26 cellular contexts compared by ENCODE assay signal in the genomic region with DNA sequence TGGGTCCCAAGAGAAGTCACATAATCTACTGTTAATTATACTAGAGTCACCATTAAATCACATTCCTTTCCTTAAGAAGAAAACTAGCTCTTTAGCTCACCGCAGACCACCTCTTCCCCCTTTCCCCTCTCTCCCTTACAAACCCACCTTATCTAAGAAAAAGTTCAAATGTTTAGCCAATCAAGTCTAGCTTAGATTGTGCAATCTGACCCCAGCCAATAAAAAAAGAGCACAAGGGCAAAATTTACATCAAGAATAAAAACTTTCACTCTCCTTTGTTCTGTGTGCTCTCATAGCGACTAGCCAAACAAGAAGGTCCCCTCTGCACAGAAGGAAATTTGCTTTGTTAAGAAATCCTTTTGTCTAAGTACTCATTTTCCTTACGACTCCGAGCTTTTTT.
DNase-seq lines count a peak whose midpoint lies in the region; FAIRE-seq and TF ChIP-seq lines count a peak whose summit lies in the region.
"Had no signal": no experiment of that assay in that cellular context is flagged by ENCODE, and none has a peak within 500 bp of the region (broad histone marks: within the 10 kb centered on the region; RNA-seq: fewer than 3 reads in every experiment).

No MANE protein-coding gene starts in this region.

- 91 to 98% methylated on average over 4 of the region's 4 CpGs for WGBS in lower leg skin, 2 donors

- H3K27ac Mint-ChIP-seq in T-helper 1 cell treated with Interleukin-12 subunit alpha and Interleukin-12 subunit beta and Interleukin-4 antibody, amounts not matched to agents 30 μg/mL and 1 μg/mL, for 36 hours: peak overlapping the region; percentile 96
- peak overlapping the region; percentile 96 for H3K27ac Mint-ChIP-seq in activated T-helper 1 cell treated with anti-CD3 and anti-CD28 coated beads, Interleukin-12 subunit alpha, Interleukin-12 subunit beta, Interleukin-2, Interleukin-4 antibody, amounts not matched to agents 30 ng/mL and 10 ng/mL and 1 ng/mL, durations not matched to agents 14 hours and 24 hours and 36 hours
- peak overlapping the region; percentile 55 for H3K27ac Mint-ChIP-seq in nephron progenitor cell
- H3K27ac Mint-ChIP-seq: B cell; CD8-positive, alpha-beta T cell had no signal

- H3K36me3 Mint-ChIP-seq in T-helper 1 cell treated with Interleukin-12 subunit alpha and Interleukin-12 subunit beta and Interleukin-4 antibody, amounts not matched to agents 30 μg/mL and 1 μg/mL, for 36 hours (ENCODE audit: low read depth): peaks cover 25% of the 10 kb centered on the region
- peaks cover 31% of the 10 kb centered on the region for H3K36me3 Mint-ChIP-seq in activated T-helper 1 cell treated with anti-CD3 and anti-CD28 coated beads, Interleukin-12 subunit alpha, Interleukin-12 subunit beta, Interleukin-2, Interleukin-4 antibody, amounts not matched to agents 30 ng/mL and 10 ng/mL and 1 ng/mL, durations not matched to agents 14 hours and 24 hours and 36 hours (ENCODE audit: low read depth)
- H3K36me3 Mint-ChIP-seq in nephron progenitor cell (ENCODE audit: low read depth): no peaks in the 10 kb centered on the region
- H3K36me3 Mint-ChIP-seq: CD8-positive, alpha-beta T cell had no signal

- TF ChIP-seq CTCF in nephron progenitor cell (IDR thresholded peaks at IDR 0.05) (no peak), lower leg skin (IDR thresholded peaks at IDR 0.05) (no peak)

- no peak for DNase-seq in T-helper 1 cell
- DNase-seq in GM19239 (ENCODE audit: insufficient read length, low spot score): no peak
- DNase-seq in activated T-helper 1 cell treated with anti-CD3 and anti-CD28 coated beads, Interleukin-12 subunit alpha, Interleukin-12 subunit beta, Interleukin-2, Interleukin-4 antibody, amounts not matched to agents 30 ng/mL and 10 ng/mL and 1 ng/mL, durations not matched to agents 14 hours and 24 hours and 36 hours (ENCODE audit: low spot score): no peak
- DNase-seq in nephron progenitor cell: no peak
- no peak for DNase-seq in stimulated activated naive CD4-positive, alpha-beta T cell treated with Interleukin-2 at 50 U/mL for 16 hours (lab: John Stamatoyannopoulos, UW)
- DNase-seq in lower leg skin (ENCODE audit: low spot score in 2 of 2): no peak
- DNase-seq: Caco-2; CD8-positive, alpha-beta T cell; DMS79; EL; GDM1; MM.1S; NCI-H1048; NCI-H1417; NCI-H1694; NCI-H2029 treated with DMSO at 0.1 percent for 48 hours; NCI-H446 treated with DMSO at 0.1 percent for 48 hours; NCI-H526; NCI-H82; NK-92 treated with Interleukin-12 subunit alpha and Interleukin-12 subunit beta, amount 100 ng/mL, for 24 hours; PC-9; SJCRH30 had no signal

- peak; percentile 56 for FAIRE-seq in GM19239 (lab: Jason Lieb, UNC)
- FAIRE-seq: GM12878, H54 had no signal

- H3K27me3 Mint-ChIP-seq in T-helper 1 cell treated with Interleukin-12 subunit alpha and Interleukin-12 subunit beta and Interleukin-4 antibody, amounts not matched to agents 30 μg/mL and 1 μg/mL, for 36 hours (ENCODE audit: low read depth): no peaks in the 10 kb centered on the region
- no peaks in the 10 kb centered on the region for H3K27me3 Mint-ChIP-seq in activated T-helper 1 cell treated with anti-CD3 and anti-CD28 coated beads, Interleukin-12 subunit alpha, Interleukin-12 subunit beta, Interleukin-2, Interleukin-4 antibody, amounts not matched to agents 30 ng/mL and 10 ng/mL and 1 ng/mL, durations not matched to agents 14 hours and 24 hours and 36 hours (ENCODE audit: insufficient read depth)
- peaks cover 4% of the 10 kb centered on the region for H3K27me3 Mint-ChIP-seq in nephron progenitor cell (ENCODE audit: low read depth, poor library complexity)
- H3K27me3 Mint-ChIP-seq: B cell had no signal

- TF ChIP-seq POLR2A in lower leg skin (IDR thresholded peaks at IDR 0.05): no peak

- intact Hi-C loops in activated T-helper 1 cell treated with anti-CD3 and anti-CD28 coated beads, Interleukin-12 subunit alpha, Interleukin-12 subunit beta, Interleukin-2, Interleukin-4 antibody, amounts not matched to agents 30 ng/mL and 10 ng/mL and 1 ng/mL, durations not matched to agents 14 hours and 24 hours and 36 hours (cut with micrococcal nuclease): loop anchor here (5.0 kb wide), 1 partner anchor 396 kb away; no protein-coding TSS in a partner anchor
- intact Hi-C loops in lower leg skin (cut with DNase I; ENCODE audit: low total_unique reads): no loop called here

- peaks cover 10% of the 10 kb centered on the region for H3K9me3 Mint-ChIP-seq in T-helper 1 cell treated with Interleukin-12 subunit alpha and Interleukin-12 subunit beta and Interleukin-4 antibody, amounts not matched to agents 30 μg/mL and 1 μg/mL, for 36 hours
- peaks cover 23% of the 10 kb centered on the region for H3K9me3 Mint-ChIP-seq in activated T-helper 1 cell treated with anti-CD3 and anti-CD28 coated beads, Interleukin-12 subunit alpha, Interleukin-12 subunit beta, Interleukin-2, Interleukin-4 antibody, amounts not matched to agents 30 ng/mL and 10 ng/mL and 1 ng/mL, durations not matched to agents 14 hours and 24 hours and 36 hours
- peaks cover 4% of the 10 kb centered on the region for H3K9me3 Mint-ChIP-seq in nephron progenitor cell
- H3K9me3 Mint-ChIP-seq: CD8-positive, alpha-beta T cell had no signal

- no peak overlapping the region for H3K4me3 Mint-ChIP-seq in T-helper 1 cell treated with Interleukin-12 subunit alpha and Interleukin-12 subunit beta and Interleukin-4 antibody, amounts not matched to agents 30 μg/mL and 1 μg/mL, for 36 hours
- H3K4me3 Mint-ChIP-seq in activated T-helper 1 cell treated with anti-CD3 and anti-CD28 coated beads, Interleukin-12 subunit alpha, Interleukin-12 subunit beta, Interleukin-2, Interleukin-4 antibody, amounts not matched to agents 30 ng/mL and 10 ng/mL and 1 ng/mL, durations not matched to agents 14 hours and 24 hours and 36 hours: no peak overlapping the region
- H3K4me3 Mint-ChIP-seq in nephron progenitor cell: no peak overlapping the region
- H3K4me3 Mint-ChIP-seq: B cell; CD8-positive, alpha-beta T cell had no signal

- H3K4me1 Mint-ChIP-seq in T-helper 1 cell treated with Interleukin-12 subunit alpha and Interleukin-12 subunit beta and Interleukin-4 antibody, amounts not matched to agents 30 μg/mL and 1 μg/mL, for 36 hours (ENCODE audit: low read depth): peaks cover 53% of the 10 kb centered on the region
- peaks cover 64% of the 10 kb centered on the region for H3K4me1 Mint-ChIP-seq in activated T-helper 1 cell treated with anti-CD3 and anti-CD28 coated beads, Interleukin-12 subunit alpha, Interleukin-12 subunit beta, Interleukin-2, Interleukin-4 antibody, amounts not matched to agents 30 ng/mL and 10 ng/mL and 1 ng/mL, durations not matched to agents 14 hours and 24 hours and 36 hours (ENCODE audit: low read depth)
- peaks cover 32% of the 10 kb centered on the region for H3K4me1 Mint-ChIP-seq in nephron progenitor cell

- no peak overlapping the region for H3K4me3 ChIP-seq in lower leg skin (ENCODE audit: low read depth, poor library complexity, severe bottlenecking)
- H3K4me3 ChIP-seq: GM12878, PC-9, SJCRH30 had no signal
